28 cellular contexts compared by ENCODE assay signal in genomic region chr7:94100723-94101345, GRCh38.
"Had no signal": no experiment of that assay in that cellular context is flagged by ENCODE, and none has a peak within 500 bp of the region (broad histone marks: within the 10 kb centered on the region; RNA-seq: fewer than 3 reads in every experiment).

No MANE protein-coding gene starts in this region.

- H3K27ac Mint-ChIP-seq: activated CD4-positive, alpha-beta memory T cell treated with anti-CD3 and anti-CD28 coated beads for 36 hours; activated CD4-positive, alpha-beta T cell treated with anti-CD3 and anti-CD28 coated beads for 36 hours; activated CD4-positive, alpha-beta T cell treated with anti-CD3 and anti-CD28 coated beads, Interleukin-2, amount 10 ng/mL, durations not matched to agents 24 days and 14 days; activated CD8-positive, alpha-beta memory T cell treated with anti-CD3 and anti-CD28 coated beads, Interleukin-2, amount 10 ng/mL, durations not matched to agents 7 days and 5 days; activated CD8-positive, alpha-beta T cell treated with anti-CD3 and anti-CD28 coated beads, Interleukin-2, amount 10 ng/mL, durations not matched to agents 7 days and 5 days; activated naive CD4-positive, alpha-beta T cell treated with anti-CD3 and anti-CD28 coated beads for 36 hours; activated naive CD4-positive, alpha-beta T cell treated with anti-CD3 and anti-CD28 coated beads, Interleukin-2, amount 50 U/mL, for 24 hours; activated naive CD8-positive, alpha-beta T cell treated with anti-CD3 and anti-CD28 coated beads for 36 hours; activated naive CD8-positive, alpha-beta T cell treated with anti-CD3 and anti-CD28 coated beads, Interleukin-2, amount 50 U/mL, for 24 hours; activated T-helper 1 cell treated with anti-CD3 and anti-CD28 coated beads, Interleukin-12 subunit alpha, Interleukin-12 subunit beta, Interleukin-2, Interleukin-4 antibody, amounts not matched to agents 30 ng/mL and 10 ng/mL and 1 ng/mL, durations not matched to agents 14 hours and 24 hours and 36 hours; activated T-helper 2 cell treated with anti-CD3 and anti-CD28 coated beads, Interferon-gamma antibody, Interleukin-2, Interleukin-4, amounts not matched to agents 10 μg/mL and 5 μg/mL and 100 μg/mL, durations not matched to agents 14 hours and 24 hours and 36 hours; endodermal cell had no signal

- H3K27me3 Mint-ChIP-seq: activated CD4-positive, alpha-beta T cell treated with anti-CD3 and anti-CD28 coated beads for 36 hours had no signal

- H3K4me1 Mint-ChIP-seq: activated CD4-positive, alpha-beta T cell treated with anti-CD3 and anti-CD28 coated beads for 36 hours; activated CD4-positive, alpha-beta T cell treated with anti-CD3 and anti-CD28 coated beads, Interleukin-2, amount 10 ng/mL, durations not matched to agents 24 days and 14 days; activated CD8-positive, alpha-beta memory T cell treated with anti-CD3 and anti-CD28 coated beads, Interleukin-2, amount 10 ng/mL, durations not matched to agents 7 days and 5 days; activated naive CD4-positive, alpha-beta T cell treated with anti-CD3 and anti-CD28 coated beads, Interleukin-2, amount 50 U/mL, for 24 hours; activated naive CD8-positive, alpha-beta T cell treated with anti-CD3 and anti-CD28 coated beads for 36 hours; activated naive CD8-positive, alpha-beta T cell treated with anti-CD3 and anti-CD28 coated beads, Interleukin-2, amount 50 U/mL, for 24 hours; endodermal cell had no signal

- ATAC-seq: activated CD4-positive, alpha-beta T cell treated with anti-CD3 and anti-CD28 coated beads for 36 hours; activated CD8-positive, alpha-beta memory T cell treated with anti-CD3 and anti-CD28 coated beads, Interleukin-2, amount 10 ng/mL, durations not matched to agents 7 days and 5 days; activated CD8-positive, alpha-beta T cell treated with anti-CD3 and anti-CD28 coated beads, Interleukin-2, amount 10 ng/mL, durations not matched to agents 7 days and 5 days; activated naive CD8-positive, alpha-beta T cell treated with anti-CD3 and anti-CD28 coated beads, Interleukin-2, amount 50 U/mL, for 24 hours; body of pancreas; esophagus mucosa; foreskin keratinocyte; gastrocnemius medialis had no signal

- H3K27ac ChIP-seq: adrenal gland, body of pancreas, colonic mucosa, foreskin keratinocyte, gastrocnemius medialis had no signal

- H3K4me3 ChIP-seq: adrenal gland, body of pancreas, colonic mucosa, gastrocnemius medialis had no signal

- H3K9me3 ChIP-seq: adrenal gland, body of pancreas, colonic mucosa, gastrocnemius medialis had no signal

- H3K4me3 Mint-ChIP-seq: activated CD4-positive, alpha-beta memory T cell treated with anti-CD3 and anti-CD28 coated beads for 36 hours; activated CD4-positive, alpha-beta T cell treated with anti-CD3 and anti-CD28 coated beads for 36 hours; activated CD4-positive, alpha-beta T cell treated with anti-CD3 and anti-CD28 coated beads, Interleukin-2, amount 10 ng/mL, durations not matched to agents 24 days and 14 days; activated CD8-positive, alpha-beta memory T cell treated with anti-CD3 and anti-CD28 coated beads, Interleukin-2, amount 10 ng/mL, durations not matched to agents 7 days and 5 days; activated CD8-positive, alpha-beta T cell treated with anti-CD3 and anti-CD28 coated beads, Interleukin-2, amount 10 ng/mL, durations not matched to agents 7 days and 5 days; activated naive CD4-positive, alpha-beta T cell treated with anti-CD3 and anti-CD28 coated beads for 36 hours; activated naive CD4-positive, alpha-beta T cell treated with anti-CD3 and anti-CD28 coated beads, Interleukin-2, amount 50 U/mL, for 24 hours; activated naive CD8-positive, alpha-beta T cell treated with anti-CD3 and anti-CD28 coated beads for 36 hours; activated naive CD8-positive, alpha-beta T cell treated with anti-CD3 and anti-CD28 coated beads, Interleukin-2, amount 50 U/mL, for 24 hours; activated T-helper 1 cell treated with anti-CD3 and anti-CD28 coated beads, Interleukin-12 subunit alpha, Interleukin-12 subunit beta, Interleukin-2, Interleukin-4 antibody, amounts not matched to agents 30 ng/mL and 10 ng/mL and 1 ng/mL, durations not matched to agents 14 hours and 24 hours and 36 hours; endodermal cell had no signal

- DNase-seq: activated CD4-positive, alpha-beta memory T cell treated with anti-CD3 and anti-CD28 coated beads for 36 hours; activated CD4-positive, alpha-beta T cell treated with anti-CD3 and anti-CD28 coated beads for 36 hours; activated CD4-positive, alpha-beta T cell treated with anti-CD3 and anti-CD28 coated beads, Interleukin-2, amount 10 ng/mL, durations not matched to agents 24 days and 14 days; activated CD4-positive, CD25-positive, alpha-beta regulatory T cell; activated CD4-positive, CD25-positive, alpha-beta regulatory T cell treated with anti-CD3 and anti-CD28 coated beads, Interleukin-2, amount 50 U/mL, for 72 hours; activated CD8-positive, alpha-beta memory T cell treated with anti-CD3 and anti-CD28 coated beads, Interleukin-2, amount 10 ng/mL, durations not matched to agents 7 days and 5 days; activated CD8-positive, alpha-beta memory T cell treated with anti-CD3 and anti-CD28 coated beads, Interleukin-2, amount 50 U/mL, for 4 hours; activated CD8-positive, alpha-beta T cell treated with anti-CD3 and anti-CD28 coated beads, Interleukin-2, amount 10 ng/mL, durations not matched to agents 7 days and 5 days; activated effector memory CD4-positive, alpha-beta T cell treated with anti-CD3 and anti-CD28 coated beads, Interleukin-2, amount 50 U/mL, for 16 hours; activated naive CD4-positive, alpha-beta T cell treated with anti-CD3 and anti-CD28 coated beads for 36 hours; activated naive CD8-positive, alpha-beta T cell treated with anti-CD3 and anti-CD28 coated beads for 36 hours; activated naive CD8-positive, alpha-beta T cell treated with anti-CD3 and anti-CD28 coated beads, Interleukin-2, amount 50 U/mL, for 24 hours; activated T-cell treated with anti-CD3 and anti-CD28 coated beads, Interleukin-2, amount 50 U/mL, for 1 hour; activated T-cell treated with anti-CD3 and anti-CD28 coated beads, Interleukin-2, amount 50 U/mL, for 48 hours; adrenal gland; amygdala; body of pancreas; caudate nucleus; colonic mucosa; effector CD8-positive, alpha-beta T cell; endodermal cell; foreskin keratinocyte; gastrocnemius medialis; T-helper 2 cell had no signal

- H3K36me3 ChIP-seq: adrenal gland, colonic mucosa, gastrocnemius medialis had no signal

- H3K4me1 ChIP-seq: body of pancreas, colonic mucosa, foreskin keratinocyte, gastrocnemius medialis had no signal

- H3K27me3 ChIP-seq: adrenal gland, body of pancreas, colonic mucosa, gastrocnemius medialis had no signal

- H3K9me3 Mint-ChIP-seq: activated CD4-positive, alpha-beta T cell treated with anti-CD3 and anti-CD28 coated beads, Interleukin-2, amount 10 ng/mL, durations not matched to agents 24 days and 14 days; activated naive CD4-positive, alpha-beta T cell treated with anti-CD3 and anti-CD28 coated beads, Interleukin-2, amount 50 U/mL, for 24 hours; activated naive CD8-positive, alpha-beta T cell treated with anti-CD3 and anti-CD28 coated beads, Interleukin-2, amount 50 U/mL, for 24 hours; activated T-helper 1 cell treated with anti-CD3 and anti-CD28 coated beads, Interleukin-12 subunit alpha, Interleukin-12 subunit beta, Interleukin-2, Interleukin-4 antibody, amounts not matched to agents 30 ng/mL and 10 ng/mL and 1 ng/mL, durations not matched to agents 14 hours and 24 hours and 36 hours; activated T-helper 2 cell treated with anti-CD3 and anti-CD28 coated beads, Interferon-gamma antibody, Interleukin-2, Interleukin-4, amounts not matched to agents 10 μg/mL and 5 μg/mL and 100 μg/mL, durations not matched to agents 14 hours and 24 hours and 36 hours had no signal
